ENCODE assay signal across 17 cellular contexts in genomic region chr11:88312665-88313064, GRCh38. TPM values are rescaled to one million over a fixed set of nuclear protein-coding genes. Genes with fewer than 3 reads are reported as not detected.
DNase-seq lines count a peak whose midpoint lies in the region; ATAC-seq, FAIRE-seq and TF ChIP-seq lines count a peak whose summit lies in the region.
"Had no signal": no experiment of that assay in that cellular context is flagged by ENCODE, and none has a peak within 500 bp of the region (broad histone marks: within the 10 kb centered on the region; RNA-seq: fewer than 3 reads in every experiment).

No MANE protein-coding gene starts in this region.

- CTCF ChIA-PET in CD4-positive, alpha-beta memory T cell (lab: Charles Lee; ENCODE audit: partially characterized antibody), result no interaction called here

- no peak overlapping the region for H3K4me3 Mint-ChIP-seq in CD4-positive, alpha-beta memory T cell
- no peak overlapping the region; the same call in 2 of the 3 replicates for H3K4me3 Mint-ChIP-seq in GM23338
- peak overlapping the region; percentile 13 to 75 (median 62) for H3K4me3 Mint-ChIP-seq in immature natural killer cell
- H3K4me3 Mint-ChIP-seq: activated naive CD4-positive, alpha-beta T cell treated with anti-CD3 and anti-CD28 coated beads, Interleukin-2, amount 50 U/mL, for 24 hours had no signal

- TF ChIP-seq EP300 in transverse colon (IDR thresholded peaks at IDR 0.05; ENCODE audit: low read depth), result no peak

- intact Hi-C loops in CD4-positive, alpha-beta memory T cell (cut with micrococcal nuclease), result no loop called here
- intact Hi-C loops in transverse colon (cut with DNase I; ENCODE audit: low total_unique reads), result no loop called here

- no peak overlapping the region for H3K4me3 ChIP-seq in CD4-positive, alpha-beta memory T cell (ENCODE audit: low read length in 2 of 2)
- H3K4me3 ChIP-seq in GM23338 (no peak overlapping the region), astrocyte of the spinal cord (ENCODE audit: low read depth, low read length) (no peak overlapping the region), transverse colon (no peak overlapping the region)
- H3K4me3 ChIP-seq: BLaER1, tibial artery had no signal

- no peaks in the 10 kb centered on the region for H3K4me1 ChIP-seq in CD4-positive, alpha-beta memory T cell (ENCODE audit: insufficient read depth, low read length)
- peaks cover 64% of the 10 kb centered on the region for H3K4me1 ChIP-seq in GM23338 (ENCODE audit: insufficient read depth)
- peaks cover 0 to 35% (median 5%) of the 10 kb centered on the region in 4 donors for H3K4me1 ChIP-seq in transverse colon
- H3K4me1 ChIP-seq: BLaER1 had no signal

- 0 out of 2 replicates have a peak, but pooled peaks cover 7% of the 10 kb centered on the region for H3F3A ChIP-seq in GM23338 (replicated peaks; ENCODE audit: low read depth)

- H3K79me2 ChIP-seq in GM23338 (replicated peaks; ENCODE audit: insufficient read depth), result peaks cover 75% of the 10 kb centered on the region

- peak overlapping the region in 4 of 7 donors; percentile 0 to 92 (median 46) for H3K27ac Mint-ChIP-seq in CD4-positive, alpha-beta memory T cell
- H3K27ac Mint-ChIP-seq in GM23338 (peak overlapping the region; percentile 89), immature natural killer cell (peak overlapping the region; percentile 71 to 85 (median 78))
- H3K27ac Mint-ChIP-seq: activated naive CD4-positive, alpha-beta T cell treated with anti-CD3 and anti-CD28 coated beads, Interleukin-2, amount 50 U/mL, for 24 hours had no signal

- H3K9me3 Mint-ChIP-seq in CD4-positive, alpha-beta memory T cell, result no peaks in the 10 kb centered on the region
- no peaks in the 10 kb centered on the region for H3K9me3 Mint-ChIP-seq in GM23338
- H3K9me3 Mint-ChIP-seq in immature natural killer cell, result no peaks in the 10 kb centered on the region
- H3K9me3 Mint-ChIP-seq: activated naive CD4-positive, alpha-beta T cell treated with anti-CD3 and anti-CD28 coated beads, Interleukin-2, amount 50 U/mL, for 24 hours had no signal

- peaks cover 53 to 61% of the 10 kb centered on the region in 2 donors for H3K36me3 Mint-ChIP-seq in CD4-positive, alpha-beta memory T cell
- H3K36me3 Mint-ChIP-seq in GM23338 (ENCODE audit: low read depth), result peaks cover 66% of the 10 kb centered on the region
- H3K36me3 Mint-ChIP-seq in immature natural killer cell, result peaks cover 12 to 53% (median 31%) of the 10 kb centered on the region in 3 donors

- peaks cover 19 to 34% (median 29%) of the 10 kb centered on the region in 4 donors for H3K4me1 Mint-ChIP-seq in CD4-positive, alpha-beta memory T cell
- peaks cover 83% of the 10 kb centered on the region for H3K4me1 Mint-ChIP-seq in GM23338
- peaks cover 74 to 94% of the 10 kb centered on the region in 2 donors for H3K4me1 Mint-ChIP-seq in immature natural killer cell

- FAIRE-seq in GM12892 (lab: Jason Lieb, UNC), result no peak

- no peak for TF ChIP-seq CTCF in GM23338 (conservative IDR thresholded peaks at IDR 0.05; ENCODE audit: low read depth in 2 of 2)
- no peak for TF ChIP-seq CTCF in astrocyte of the spinal cord (IDR thresholded peaks at IDR 0.05; ENCODE audit: low read depth, low read length)
- no peak for TF ChIP-seq CTCF in transverse colon (IDR thresholded peaks at IDR 0.05)

- H3K36me3 ChIP-seq in CD4-positive, alpha-beta memory T cell (ENCODE audit: insufficient read depth, low read length), result peaks cover 13% of the 10 kb centered on the region
- H3K36me3 ChIP-seq in GM23338 (ENCODE audit: insufficient read depth), result peaks cover 14% of the 10 kb centered on the region; the same call in 1 of the 2 replicates
- H3K36me3 ChIP-seq in transverse colon, result no peaks in the 10 kb centered on the region
- H3K36me3 ChIP-seq: tibial artery had no signal

- no peaks in the 10 kb centered on the region for H3K9me3 ChIP-seq in CD4-positive, alpha-beta memory T cell (ENCODE audit: control insufficient read depth in 1 of 2, low read length in 2 of 2)
- no peaks in the 10 kb centered on the region for H3K9me3 ChIP-seq in transverse colon
- H3K9me3 ChIP-seq: BLaER1, tibial artery had no signal

- ATAC-seq in GM23338, result no peak
- ATAC-seq: right cardiac atrium had no signal

- in situ Hi-C loops in astrocyte of the spinal cord (cut with HindIII; ENCODE audit: low sequenced_read_pairs) (no loop called here), transverse colon (cut with MboI; ENCODE audit: low pct_ligation_motif_present in 1 of 4, low pct_unique_long_range_greater_than_20kb in 1 of 4, low sequenced_read_pairs in 3 of 4) (no loop called here)

- peaks cover 10% of the 10 kb centered on the region for H4K20me1 ChIP-seq in GM23338 (replicated peaks; ENCODE audit: insufficient read depth)

- H2AFZ ChIP-seq in GM23338, result no peak overlapping the region

- no peaks in the 10 kb centered on the region for H3K9me2 ChIP-seq in GM23338 (ENCODE audit: insufficient read depth)

- H3K27me3 Mint-ChIP-seq in CD4-positive, alpha-beta memory T cell, result no peaks in the 10 kb centered on the region
- peaks cover 6% of the 10 kb centered on the region for H3K27me3 Mint-ChIP-seq in GM23338 (ENCODE audit: insufficient read depth, low read depth, poor library complexity)
- H3K27me3 Mint-ChIP-seq in immature natural killer cell (ENCODE audit: low read depth in 3 of 3), result no peaks in the 10 kb centered on the region
- H3K27me3 Mint-ChIP-seq: activated naive CD4-positive, alpha-beta T cell treated with anti-CD3 and anti-CD28 coated beads, Interleukin-2, amount 50 U/mL, for 24 hours had no signal

- H3K27me3 ChIP-seq in CD4-positive, alpha-beta memory T cell (ENCODE audit: insufficient read depth, low read length), result no peaks in the 10 kb centered on the region
- H3K27me3 ChIP-seq in GM23338 (ENCODE audit: insufficient read depth) (no peaks in the 10 kb centered on the region), transverse colon (no peaks in the 10 kb centered on the region)
- H3K27me3 ChIP-seq: BLaER1, tibial artery had no signal

- no peak overlapping the region for H3K27ac ChIP-seq in CD4-positive, alpha-beta memory T cell (ENCODE audit: low read depth, low read length)
- H3K27ac ChIP-seq in GM23338 (ENCODE audit: low read depth), result peak overlapping the region; percentile 64; the same call in 1 of the 2 replicates
- no peak overlapping the region for H3K27ac ChIP-seq in transverse colon
- H3K27ac ChIP-seq: BLaER1, tibial artery, VCaP had no signal

- TF ChIP-seq POLR2A in GM12892 (IDR thresholded peaks at IDR 0.05; ENCODE audit: low read depth, low read length) (no peak), transverse colon (IDR thresholded peaks at IDR 0.05) (no peak)

- POLR2A ChIA-PET in CD4-positive, alpha-beta memory T cell (lab: Charles Lee; ENCODE audit: partially characterized antibody), result no interaction called here

- DNase-seq in CD4-positive, alpha-beta memory T cell, result no peak
- DNase-seq in GM23338 (ENCODE audit: low spot score) (no peak), astrocyte of the spinal cord (ENCODE audit: low read depth, low spot score) (peak; percentile 27), immature natural killer cell (no peak), GM12892 (ENCODE audit: insufficient read length) (no peak), transverse colon (no peak), MV-4-11 (lab: John Stamatoyannopoulos, UW) (no peak)
- DNase-seq in activated CD4-positive, CD25-positive, alpha-beta regulatory T cell treated with anti-CD3 and anti-CD28 coated beads, Interleukin-2, amount 50 U/mL, for 72 hours, result no peak
- DNase-seq: activated CD8-positive, alpha-beta memory T cell treated with anti-CD3 and anti-CD28 coated beads, Interleukin-2, amount 50 U/mL, for 48 hours; GOT3; islet precursor cell; NCI-H1930; right cardiac atrium; tibial artery had no signal

- WGBS in transverse colon (ENCODE audit: low coverage in 1 of 2), 2 donors, result 0% methylated on average over 1 of the region's 1 CpG; no CpG with 5 or more reads in 1 of the 2 donors

- peak overlapping the region; percentile 9; the same call in 1 of the 2 replicates for H3K4me2 ChIP-seq in GM23338
- H3K4me2 ChIP-seq: BLaER1 had no signal

RNA-seq across cellular contexts. Expression of gene CTSC, which starts 24.9 kb away (rescaled TPM):
- total RNA-seq in CD4-positive, alpha-beta memory T cell, result 10 to 100 TPM; 57.1 to 60.0 TPM
- 100 to 1,000 TPM; 139 to 161 TPM for polyA plus RNA-seq in CD4-positive, alpha-beta memory T cell
- total RNA-seq in GM23338 (2014; rRNA removed; shearing (Covaris generic)), result 396 and 408 TPM in 2 replicates
- polyA plus RNA-seq in GM23338 (2016; fragmentation: Nextera tagmentation; extraction: Ambion mirVana) (432 and 444 TPM in 2 replicates), immature natural killer cell (100 to 1,000 TPM; 389 to 655 (median 558) TPM)
- polyA plus RNA-seq in GM12892 (2012; ENCODE audit: missing spikeins), result 125 TPM
- total RNA-seq in transverse colon, result 100 to 1,000 TPM in 1 of 4 donors, 10 to 100 TPM in 3; 49.0 to 141 (median 75.2) TPM

Comparison
In these comparisons a context has a peak if more than half of its experiments do, and no peak if none do; other contexts are left out.
1. H3K4me3 Mint-ChIP-seq: peak in immature natural killer cell (5 of 5); none in CD4-positive, alpha-beta memory T cell (0 of 8) and GM23338 (single experiment).
2. Peak in every context shown above with its lines, with median percentiles within 50 percentile points of each other: H3K27ac Mint-ChIP-seq.